Comparison of ENCODE assay signal across 9 cellular contexts in the genomic region with DNA sequence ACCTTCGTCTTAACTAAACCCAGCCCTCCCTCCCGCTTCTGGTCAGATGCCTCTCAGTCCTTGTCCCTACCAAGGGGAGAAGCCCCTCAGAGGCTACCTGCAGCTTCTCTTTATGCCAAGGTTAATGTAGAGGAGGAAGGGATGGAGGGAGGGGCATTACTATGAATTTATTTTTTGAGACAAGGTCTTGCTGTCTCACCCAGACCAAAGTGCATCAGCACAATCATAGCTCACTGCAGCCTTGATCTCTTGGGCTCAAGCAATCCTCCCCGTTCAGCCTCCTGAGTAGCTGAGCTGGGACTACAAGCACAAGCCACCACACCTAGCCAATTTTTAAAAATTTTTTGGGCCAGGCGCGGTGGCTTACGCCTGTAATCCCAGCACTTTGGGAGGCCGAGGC. TPM values are rescaled to one million over a fixed set of nuclear protein-coding genes. Genes with fewer than 3 reads are reported as not detected.
"Had no signal": no experiment of that assay in that cellular context is flagged by ENCODE, and none has a peak within 500 bp of the region (broad histone marks: within the 10 kb centered on the region; RNA-seq: fewer than 3 reads in every experiment).

No MANE protein-coding gene starts in this region.

- H3K4me3 ChIP-seq: GM23248, HAP-1, K562 had no signal

- H3K9me3 ChIP-seq: HAP-1 had no signal

- H2AFZ ChIP-seq: GM23248 had no signal

- H3K27ac ChIP-seq: GM23248, HL-60 had no signal

- H3K27ac Mint-ChIP-seq: HFFc6 had no signal

- H3K4me3 Mint-ChIP-seq: HFFc6 had no signal

- H3K4me1 ChIP-seq: HAP-1 had no signal

- H3K36me3 ChIP-seq: HAP-1 had no signal

- H3K9me3 Mint-ChIP-seq: HFFc6 had no signal

- DNase-seq: GM23248, GOT3, HFFc6, IMR-90, KG1 had no signal

- ATAC-seq: HCT116, K562 had no signal

- H3K9ac ChIP-seq: GM23248 had no signal

RNA-seq across cellular contexts. Expression of a gene that starts 53.7 kb away (rescaled TPM):
- total RNA-seq: GM23248, HFFc6, IMR-90 had no signal
